ENCODE assay signal across 39 cellular contexts in the genomic region with DNA sequence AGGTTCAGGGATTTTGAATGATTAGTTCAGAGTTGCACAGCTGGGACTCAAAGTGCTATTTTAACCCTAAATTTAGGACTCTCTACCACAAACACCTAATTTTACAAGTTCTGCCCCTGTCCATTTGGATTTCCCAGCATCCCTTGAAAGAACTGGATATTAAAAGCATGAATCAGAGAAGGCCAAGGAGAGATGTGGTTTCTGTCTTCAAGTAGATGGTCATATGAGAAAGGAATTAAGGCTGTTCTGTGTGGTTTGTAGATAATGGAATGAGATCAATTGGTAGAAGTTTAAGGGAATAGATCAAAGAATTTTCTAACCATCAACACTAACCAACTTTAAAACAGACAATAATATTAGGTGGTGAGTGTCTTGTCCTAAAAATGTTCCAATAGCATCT.
"Had no signal": no experiment of that assay in that cellular context is flagged by ENCODE, and none has a peak within 500 bp of the region (broad histone marks: within the 10 kb centered on the region; RNA-seq: fewer than 3 reads in every experiment).

No MANE protein-coding gene starts in this region.

- H3K27me3 Mint-ChIP-seq: activated CD4-positive, alpha-beta memory T cell treated with anti-CD3 and anti-CD28 coated beads for 36 hours; activated naive CD4-positive, alpha-beta T cell treated with anti-CD3 and anti-CD28 coated beads, Interleukin-2, amount 10 ng/mL, durations not matched to agents 7 days and 5 days; central memory CD8-positive, alpha-beta T cell had no signal

- H3K9me3 ChIP-seq: MG63 had no signal

- H2AFZ ChIP-seq: PC-9 had no signal

- DNase-seq: activated B cell treated with CpG ODN at 0.5 μM for 24 hours; activated CD4-positive, alpha-beta memory T cell treated with anti-CD3 and anti-CD28 coated beads for 36 hours; activated CD4-positive, alpha-beta T cell treated with anti-CD3 and anti-CD28 coated beads for 4 hours; activated CD4-positive, alpha-beta T cell treated with anti-CD3 and anti-CD28 coated beads, Interleukin-2, amount 50 U/mL, for 1 hour; activated CD4-positive, CD25-positive, alpha-beta regulatory T cell treated with anti-CD3 and anti-CD28 coated beads, Interleukin-2, amount 50 U/mL, for 72 hours; activated CD8-positive, alpha-beta memory T cell treated with anti-CD3 and anti-CD28 coated beads, Interleukin-2, amount 50 U/mL, for 4 hours; activated effector memory CD4-positive, alpha-beta T cell treated with Interleukin-2 at 50 U/mL for 16 hours; activated naive CD4-positive, alpha-beta T cell treated with anti-CD3 and anti-CD28 coated beads, Interleukin-2, amount 10 ng/mL, durations not matched to agents 7 days and 5 days; activated naive CD8-positive, alpha-beta T cell treated with anti-CD3 and anti-CD28 coated beads, Interleukin-2, amount 50 U/mL, for 24 hours; activated T-cell treated with anti-CD3 and anti-CD28 coated beads for 4 hours; activated T-cell treated with anti-CD3 and anti-CD28 coated beads, Interleukin-2, amount 50 U/mL, for 48 hours; amniotic stem cell; aorta; Kasumi-1; KG1; MG63; NCI-H1048; NCI-H1105 treated with DMSO at 0.1 percent for 48 hours; NCI-H1436 treated with DMSO at 0.1 percent for 48 hours; NCI-H187; NCI-H2029 treated with DMSO at 0.1 percent for 48 hours; NCI-H2107; NCI-H2171; NCI-H2227 treated with DMSO at 0.1 percent for 48 hours; NCI-H446 treated with DMSO at 0.1 percent for 48 hours; NCI-H524; NCI-H69; NK-92 treated with Interleukin-12 subunit alpha and Interleukin-12 subunit beta, amount 100 ng/mL, for 24 hours; PC-9; SIG-M5; SW 1271; T-helper 1 cell; T-helper 2 cell; T-helper 9 cell had no signal

- H3K4me3 Mint-ChIP-seq: activated B cell treated with CpG ODN at 0.5 μM for 24 hours; activated CD4-positive, alpha-beta memory T cell treated with anti-CD3 and anti-CD28 coated beads for 36 hours; activated naive CD4-positive, alpha-beta T cell treated with anti-CD3 and anti-CD28 coated beads, Interleukin-2, amount 10 ng/mL, durations not matched to agents 7 days and 5 days; activated naive CD8-positive, alpha-beta T cell; activated naive CD8-positive, alpha-beta T cell treated with anti-CD3 and anti-CD28 coated beads, Interleukin-2, amount 50 U/mL, for 24 hours; central memory CD8-positive, alpha-beta T cell had no signal

- H3K27ac ChIP-seq: cardiac muscle cell, PC-9, RWPE1, VCaP had no signal

- H3K27me3 ChIP-seq: cardiac muscle cell, MG63 had no signal

- H3K4me2 ChIP-seq: PC-9 had no signal

- H3K9me3 Mint-ChIP-seq: activated B cell treated with CpG ODN at 0.5 μM for 24 hours; activated CD4-positive, alpha-beta memory T cell treated with anti-CD3 and anti-CD28 coated beads for 36 hours; activated naive CD4-positive, alpha-beta T cell treated with anti-CD3 and anti-CD28 coated beads, Interleukin-2, amount 10 ng/mL, durations not matched to agents 7 days and 5 days had no signal

- H3K4me1 Mint-ChIP-seq: activated B cell treated with CpG ODN at 0.5 μM for 24 hours; activated naive CD4-positive, alpha-beta T cell treated with anti-CD3 and anti-CD28 coated beads, Interleukin-2, amount 10 ng/mL, durations not matched to agents 7 days and 5 days; activated naive CD8-positive, alpha-beta T cell treated with anti-CD3 and anti-CD28 coated beads, Interleukin-2, amount 50 U/mL, for 24 hours; central memory CD8-positive, alpha-beta T cell had no signal

- H3K36me3 Mint-ChIP-seq: activated CD4-positive, alpha-beta memory T cell treated with anti-CD3 and anti-CD28 coated beads for 36 hours; activated naive CD4-positive, alpha-beta T cell treated with anti-CD3 and anti-CD28 coated beads, Interleukin-2, amount 10 ng/mL, durations not matched to agents 7 days and 5 days; activated naive CD8-positive, alpha-beta T cell had no signal

- H3K27ac Mint-ChIP-seq: activated B cell treated with CpG ODN at 0.5 μM for 24 hours; activated CD4-positive, alpha-beta memory T cell treated with anti-CD3 and anti-CD28 coated beads for 36 hours; activated naive CD4-positive, alpha-beta T cell treated with anti-CD3 and anti-CD28 coated beads, Interleukin-2, amount 10 ng/mL, durations not matched to agents 7 days and 5 days; activated naive CD8-positive, alpha-beta T cell; activated naive CD8-positive, alpha-beta T cell treated with anti-CD3 and anti-CD28 coated beads, Interleukin-2, amount 50 U/mL, for 24 hours had no signal

- H3K4me3 ChIP-seq: cardiac muscle cell, MG63, PC-9 had no signal

- H3K36me3 ChIP-seq: cardiac muscle cell, MG63 had no signal
